8 cellular contexts compared by ENCODE assay signal in the genomic region with DNA sequence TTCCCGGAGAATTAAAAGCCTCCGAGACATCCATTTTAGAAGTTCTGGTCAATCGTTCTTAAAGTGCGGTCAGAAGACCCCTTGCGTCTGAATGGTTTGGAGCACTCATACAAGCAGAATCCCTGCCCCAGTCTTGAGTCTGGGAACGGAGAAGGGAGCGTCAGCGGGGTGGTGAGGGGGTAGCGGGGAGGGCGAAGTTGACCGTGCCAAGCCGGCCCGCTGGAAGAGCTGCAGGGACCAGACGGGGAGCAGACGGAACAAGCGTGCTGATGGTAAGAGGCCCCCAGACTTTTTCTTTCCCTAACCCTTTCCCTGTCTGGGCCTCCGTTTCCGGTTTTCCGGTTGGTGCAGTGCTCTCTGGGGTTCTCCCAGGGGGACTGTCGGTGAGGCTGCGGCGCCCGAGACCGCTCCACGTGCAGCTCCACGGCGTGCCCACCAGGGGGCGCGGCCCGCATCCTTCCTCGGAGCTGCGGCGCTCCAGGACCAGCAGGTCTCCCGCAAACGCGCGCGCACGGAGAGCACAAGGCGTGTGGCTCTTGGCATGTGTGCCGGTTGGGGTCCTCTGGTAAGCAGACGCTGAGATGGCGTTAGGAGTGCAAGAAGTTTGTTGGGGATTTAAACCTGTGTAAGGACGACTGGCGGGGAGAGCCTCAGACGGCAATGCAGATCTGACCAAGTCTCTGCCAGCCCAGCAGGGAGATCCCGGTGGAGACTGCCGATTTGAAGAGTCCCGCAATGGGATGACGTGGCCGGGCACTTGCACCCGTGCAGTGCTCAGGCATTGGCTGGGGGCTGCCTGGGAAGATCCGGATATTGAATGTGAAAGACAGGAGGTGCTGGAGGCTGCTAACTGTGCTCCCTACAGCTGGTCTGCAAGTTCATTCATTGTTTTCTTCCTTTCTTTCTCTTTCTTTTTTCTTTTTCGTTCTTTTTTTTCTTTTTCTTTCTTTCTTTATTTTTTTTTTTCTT. TPM values are rescaled to one million over a fixed set of nuclear protein-coding genes. Genes with fewer than 3 reads are reported as not detected.
DNase-seq lines count a peak whose midpoint lies in the region; ATAC-seq and TF ChIP-seq lines count a peak whose summit lies in the region.

No MANE protein-coding gene starts in this region.

- no peak overlapping the region for H3K27ac ChIP-seq in lower lobe of right lung

- no peaks in the 10 kb centered on the region for H3K9me3 Mint-ChIP-seq in activated CD4-positive, alpha-beta memory T cell treated with anti-CD3 and anti-CD28 coated beads for 36 hours

- intact Hi-C loops in activated CD4-positive, alpha-beta memory T cell treated with anti-CD3 and anti-CD28 coated beads for 36 hours (cut with micrococcal nuclease) = loop anchor here (1.0 kb wide), 1 partner anchor 115 kb away; no protein-coding TSS in a partner anchor
- intact Hi-C loops in lower lobe of right lung (cut with DNase I) = loop anchor here (10.0 kb wide), 1 partner anchor 315 kb away; no protein-coding TSS in a partner anchor

- CTCF ChIA-PET in activated CD4-positive, alpha-beta memory T cell treated with anti-CD3 and anti-CD28 coated beads for 36 hours (lab: Charles Lee) = interaction anchor here (0.6 to 5.4 kb wide), 32 partner anchors 10 to 366 kb away, joined by 3 to 94 read pairs (median 5); no protein-coding TSS in a partner anchor

- peaks cover 45% of the 10 kb centered on the region for H3K27me3 Mint-ChIP-seq in activated CD4-positive, alpha-beta memory T cell treated with anti-CD3 and anti-CD28 coated beads for 36 hours

- H3K9me3 ChIP-seq in lower lobe of right lung = no peaks in the 10 kb centered on the region

- peaks cover 45% of the 10 kb centered on the region for H3K27me3 ChIP-seq in lower lobe of right lung (ENCODE audit: low read depth)

- H3K4me3 ChIP-seq in lower lobe of right lung = peak overlapping the region; percentile 52

- no peak overlapping the region for H3K27ac Mint-ChIP-seq in activated CD4-positive, alpha-beta memory T cell treated with anti-CD3 and anti-CD28 coated beads for 36 hours

- H3K4me1 Mint-ChIP-seq in activated CD4-positive, alpha-beta memory T cell treated with anti-CD3 and anti-CD28 coated beads for 36 hours (ENCODE audit: low read depth) = peaks cover 14% of the 10 kb centered on the region

- H3K4me3 Mint-ChIP-seq in activated CD4-positive, alpha-beta memory T cell treated with anti-CD3 and anti-CD28 coated beads for 36 hours = peak overlapping the region; percentile 48

- peaks cover 14% of the 10 kb centered on the region for H3K4me1 ChIP-seq in lower lobe of right lung

- POLR2A ChIA-PET in activated CD4-positive, alpha-beta memory T cell treated with anti-CD3 and anti-CD28 coated beads for 36 hours (lab: Charles Lee) = interaction anchor here (1.0 kb wide), 1 partner anchor 11 kb away, joined by 3 read pairs; no protein-coding TSS in a partner anchor

- ATAC-seq in HG02798 (IDR thresholded peaks at IDR 0.05; ENCODE audit: poor library complexity, unreplicated experiment) (peak; percentile 67), lower lobe of right lung (peak; percentile 94 to 96), HG03521 (IDR thresholded peaks at IDR 0.05; ENCODE audit: unreplicated experiment) (no peak)

- H3K36me3 Mint-ChIP-seq in activated CD4-positive, alpha-beta memory T cell treated with anti-CD3 and anti-CD28 coated beads for 36 hours = no peaks in the 10 kb centered on the region

- H3K36me3 ChIP-seq in lower lobe of right lung = no peaks in the 10 kb centered on the region

- DNase-seq in DMS53 treated with DMSO at 0.1 percent for 48 hours (lab: John Stamatoyannopoulos, UW; ENCODE audit: unreplicated experiment) (peak; percentile 69), NCI-H524 treated with DMSO at 0.1 percent for 48 hours (lab: John Stamatoyannopoulos, UW) (peak; percentile 78), ecto neural progenitor cell (ENCODE audit: low spot score) (peak; percentile 95), lower lobe of right lung (peak; percentile 87)
- peak; percentile 78 for DNase-seq in activated CD4-positive, alpha-beta memory T cell treated with anti-CD3 and anti-CD28 coated beads for 36 hours
- peak; percentile 55 to 70 for DNase-seq in stimulated activated CD4-positive, alpha-beta T cell treated with anti-CD3 and anti-CD28 coated beads, Interleukin-4, amount 100 ng/mL, for 48 hours (ENCODE audit: low read depth in 2 of 2)

- peak; percentile 99 for TF ChIP-seq CTCF in lower lobe of right lung (IDR thresholded peaks at IDR 0.05)

RNA-seq across cellular contexts. Expression of a gene that starts 19.2 kb away (rescaled TPM):
- under 1 TPM; 0.07 to 0.19 TPM for total RNA-seq in activated CD4-positive, alpha-beta memory T cell treated with anti-CD3 and anti-CD28 coated beads for 36 hours
- 6.8 TPM for total RNA-seq in lower lobe of right lung
